ENCODE assay signal across 13 cellular contexts in the genomic region with DNA sequence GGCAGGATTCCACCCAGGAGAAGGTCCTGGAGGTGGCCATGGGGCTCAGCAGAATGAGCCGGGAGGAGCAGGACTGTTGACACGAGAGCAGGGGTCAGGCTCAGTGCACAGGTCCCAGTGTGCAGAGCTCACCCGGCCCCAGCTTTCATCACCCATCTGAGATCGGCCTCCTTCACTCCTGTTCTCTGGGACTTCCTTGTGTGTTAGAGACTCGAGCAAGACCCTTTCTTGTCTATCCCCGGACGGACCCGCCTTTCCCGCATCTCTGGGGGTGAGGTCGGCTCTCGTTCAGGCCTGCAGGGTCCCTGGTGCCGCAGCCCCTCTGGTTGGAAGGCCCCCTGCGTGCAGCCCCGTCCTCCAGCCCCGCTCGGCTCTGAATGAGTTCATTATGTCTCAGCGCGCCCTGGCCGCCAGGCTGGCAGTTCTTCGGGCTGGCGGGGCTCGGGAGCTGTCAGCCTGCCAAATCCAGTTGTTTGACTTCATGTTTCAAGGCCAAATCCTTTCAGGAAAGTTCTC.
DNase-seq lines count a peak whose midpoint lies in the region; ATAC-seq and TF ChIP-seq lines count a peak whose summit lies in the region.
"Had no signal": no experiment of that assay in that cellular context is flagged by ENCODE, and none has a peak within 500 bp of the region (broad histone marks: within the 10 kb centered on the region; RNA-seq: fewer than 3 reads in every experiment).

No MANE protein-coding gene starts in this region.

- peak in 1 of 2 donors; percentile 17 for TF ChIP-seq EP300 in tibial nerve (IDR thresholded peaks at IDR 0.05)

- H3K4me3 ChIP-seq in fibroblast of the aortic adventitia (ENCODE audit: low read depth, low read length): no peak overlapping the region
- H3K4me3 ChIP-seq in tibial nerve: peak overlapping the region in 1 of 4 donors; percentile 22

- H3K4me1 Mint-ChIP-seq in nephron: peaks cover 25% of the 10 kb centered on the region

- TF ChIP-seq POLR2A in tibial nerve (IDR thresholded peaks at IDR 0.05): peak in 1 of 2 donors; percentile 29

- H3K9me3 Mint-ChIP-seq in nephron: peaks cover 9% of the 10 kb centered on the region
- peaks cover 0 to 6% of the 10 kb centered on the region in 2 donors for H3K9me3 Mint-ChIP-seq in activated naive CD4-positive, alpha-beta T cell treated with anti-CD3 and anti-CD28 coated beads, Interleukin-2, amount 50 U/mL, for 72 hours

- peaks cover 0 to 44% (median 6%) of the 10 kb centered on the region in 4 donors for H3K4me1 ChIP-seq in tibial nerve

- peak overlapping the region; percentile 26 to 65 (median 60) for H3K27ac Mint-ChIP-seq in nephron
- H3K27ac Mint-ChIP-seq in activated naive CD4-positive, alpha-beta T cell treated with anti-CD3 and anti-CD28 coated beads, Interleukin-2, amount 50 U/mL, for 72 hours: no peak overlapping the region
- H3K27ac Mint-ChIP-seq: HFFc6 had no signal

- no peak overlapping the region for H3K4me3 Mint-ChIP-seq in nephron
- H3K4me3 Mint-ChIP-seq: HFFc6 had no signal

- no peak for ATAC-seq in activated naive CD4-positive, alpha-beta T cell treated with anti-CD3 and anti-CD28 coated beads, Interleukin-2, amount 50 U/mL, for 72 hours

- H3K27ac ChIP-seq in tibial nerve: peak overlapping the region; percentile 55 to 88 (median 77)
- H3K27ac ChIP-seq: HL-60 had no signal

- H3K27me3 ChIP-seq in tibial nerve: no peaks in the 10 kb centered on the region

- H3K36me3 Mint-ChIP-seq in nephron (ENCODE audit: low read depth): peaks cover 4% of the 10 kb centered on the region
- H3K36me3 Mint-ChIP-seq in activated naive CD4-positive, alpha-beta T cell treated with anti-CD3 and anti-CD28 coated beads, Interleukin-2, amount 50 U/mL, for 72 hours: peaks cover 5% of the 10 kb centered on the region in 2 donors

- H3K27me3 Mint-ChIP-seq in nephron (ENCODE audit: low read depth): peaks cover 12% of the 10 kb centered on the region

- peaks cover 0 to 10% (median 0%) of the 10 kb centered on the region in 4 donors for H3K9me3 ChIP-seq in tibial nerve

- H3K36me3 ChIP-seq in tibial nerve: no peaks in the 10 kb centered on the region

- DNase-seq in NCI-H748 (lab: John Stamatoyannopoulos, UW; ENCODE audit: unreplicated experiment) (peak; percentile 43), NCI-H748 treated with DMSO at 0.1 percent for 48 hours (lab: John Stamatoyannopoulos, UW) (no peak), fibroblast of the aortic adventitia (ENCODE audit: low read depth) (peak; percentile 13), tibial nerve (ENCODE audit: low spot score in 2 of 2) (no peak), HCEC 1CT (no peak)
- DNase-seq in stimulated activated CD4-positive, alpha-beta T cell treated with anti-CD3 and anti-CD28 coated beads, Interleukin-4, amount 100 ng/mL, for 4 hours: no peak
- DNase-seq in activated naive CD4-positive, alpha-beta T cell treated with anti-CD3 and anti-CD28 coated beads, Interleukin-2, amount 50 U/mL, for 72 hours (ENCODE audit: low spot score in 2 of 2): no peak
- DNase-seq: cortex of kidney, HFFc6, NCI-H1436, T1000 had no signal

- WGBS in tibial nerve, 2 donors: 45 to 65% methylated on average over 18 to 21 of the region's 22 CpGs

- TF ChIP-seq CTCF in fibroblast of the aortic adventitia (IDR thresholded peaks at IDR 0.05; ENCODE audit: insufficient read depth, low read length) (no peak), nephron (IDR thresholded peaks at IDR 0.05; ENCODE audit: unreplicated experiment in 3 of 3) (no peak), tibial nerve (IDR thresholded peaks at IDR 0.05) (no peak)

Comparison
In these comparisons a context has a peak if more than half of its experiments do, and no peak if none do; other contexts are left out.
1. DNase-seq: peak in NCI-H748 (single experiment) and fibroblast of the aortic adventitia (single experiment); none in NCI-H748 treated with DMSO at 0.1 percent for 48 hours (single experiment), tibial nerve (0 of 2), HCEC 1CT (single experiment), stimulated activated CD4-positive, alpha-beta T cell treated with anti-CD3 and anti-CD28 coated beads, Interleukin-4, amount 100 ng/mL, for 4 hours (0 of 2) and activated naive CD4-positive, alpha-beta T cell treated with anti-CD3 and anti-CD28 coated beads, Interleukin-2, amount 50 U/mL, for 72 hours (0 of 2).
2. H3K27ac Mint-ChIP-seq: peak in nephron (3 of 3); none in activated naive CD4-positive, alpha-beta T cell treated with anti-CD3 and anti-CD28 coated beads, Interleukin-2, amount 50 U/mL, for 72 hours (0 of 2).